Comparison of ENCODE assay signal across 10 cellular contexts in the genomic region with DNA sequence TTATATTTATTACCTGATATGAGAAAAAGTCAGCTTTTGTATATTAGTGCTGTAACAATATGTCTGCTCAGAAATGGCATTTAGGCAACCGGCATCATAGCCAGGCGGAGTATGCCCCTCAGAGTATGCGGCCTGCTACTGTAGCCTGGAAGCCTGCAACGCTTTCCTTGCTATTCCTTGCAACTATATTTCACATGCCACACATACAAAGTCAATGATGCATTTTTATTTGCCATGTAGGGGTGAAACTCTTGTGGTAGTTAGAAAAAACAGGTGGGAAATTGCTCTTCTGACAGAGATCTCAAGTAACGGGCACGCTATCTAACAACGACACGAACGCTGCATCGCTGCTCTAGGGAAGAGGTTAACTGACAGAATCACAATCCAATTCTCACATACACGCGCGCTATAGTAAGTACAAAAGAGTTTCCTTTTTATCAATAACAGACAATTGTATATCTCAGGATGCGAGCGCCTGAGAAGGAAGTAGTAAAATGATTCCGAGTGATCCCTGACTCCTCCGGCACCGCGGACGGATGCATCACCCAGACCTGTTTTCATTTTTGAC. TPM values are rescaled to one million over a fixed set of nuclear protein-coding genes. Genes with fewer than 3 reads are reported as not detected.
DNase-seq lines count a peak whose midpoint lies in the region; ATAC-seq and TF ChIP-seq lines count a peak whose summit lies in the region.
"Had no signal": no experiment of that assay in that cellular context is flagged by ENCODE, and none has a peak within 500 bp of the region (broad histone marks: within the 10 kb centered on the region; RNA-seq: fewer than 3 reads in every experiment).

No MANE protein-coding gene starts in this region.

- intact Hi-C loops in A673 (cut with micrococcal nuclease; ENCODE audit: unreplicated experiment) (no loop called here), colonic mucosa (cut with DNase I) (no loop called here), transverse colon (cut with DNase I; ENCODE audit: low total_unique reads) (no loop called here)

- BruUV-seq in A673 (replicated peaks; lab: Mats Ljungman, UMichigan), result no TSS peak

- DNase-seq in A673 (ENCODE audit: low spot score), result peak; percentile 61
- DNase-seq in DMS153 (lab: John Stamatoyannopoulos, UW), result peak; percentile 40
- peak; percentile 74 to 86 for DNase-seq in cardiac fibroblast (ENCODE audit: low read depth in 2 of 2)
- peak; percentile 84 for DNase-seq in myocyte (ENCODE audit: low read depth)
- no peak for DNase-seq in colonic mucosa
- DNase-seq in transverse colon, result no peak
- no peak for DNase-seq in stimulated activated CD4-positive, alpha-beta T cell treated with anti-CD3 and anti-CD28 coated beads, Interleukin-2, amount 100 ng/mL, for 24 hours
- DNase-seq: RPMI8226 had no signal

- H3K27ac ChIP-seq in A673 (ENCODE audit: low read depth, low read length, poor library complexity, severe bottlenecking) (no peak overlapping the region), colonic mucosa (no peak overlapping the region), transverse colon (no peak overlapping the region)

- ATAC-seq in HG02884 (IDR thresholded peaks at IDR 0.05; ENCODE audit: unreplicated experiment), result no peak

- POLR2A ChIA-PET in A673 (lab: Charles Lee; ENCODE audit: low non-redundant PET), result no interaction called here

- peak overlapping the region; percentile 0 for H3K4me3 ChIP-seq in A673 (ENCODE audit: low read depth, low read length, poor library complexity, severe bottlenecking)
- H3K4me3 ChIP-seq in cardiac fibroblast (replicated peaks in 1 of 2; ENCODE audit: low read depth in 2 of 2, low read length in 2 of 2), result peak overlapping the region; percentile 17 to 73
- H3K4me3 ChIP-seq in colonic mucosa, result no peak overlapping the region
- H3K4me3 ChIP-seq in transverse colon, result peak overlapping the region in 1 of 4 donors; percentile 24

- TF ChIP-seq EP300 in transverse colon (IDR thresholded peaks at IDR 0.05; ENCODE audit: low read depth), result no peak

- in situ Hi-C loops in transverse colon (cut with MboI; ENCODE audit: low pct_ligation_motif_present in 1 of 4, low pct_unique_long_range_greater_than_20kb in 1 of 4, low sequenced_read_pairs in 3 of 4), result no loop called here

- no peak for TF ChIP-seq POLR2A in transverse colon (IDR thresholded peaks at IDR 0.05)

- H3K36me3 ChIP-seq in A673 (ENCODE audit: insufficient read depth, low read length, poor library complexity, severe bottlenecking) (peaks cover 53% of the 10 kb centered on the region), colonic mucosa (no peaks in the 10 kb centered on the region), transverse colon (no peaks in the 10 kb centered on the region)

- 37% methylated on average over 20 of the region's 20 CpGs; no CpG with 5 or more reads in 1 of the 2 donors for WGBS in transverse colon (ENCODE audit: low coverage in 1 of 2), 2 donors

- peak; percentile 56 for TF ChIP-seq CTCF in A673 (conservative IDR thresholded peaks at IDR 0.05; ENCODE audit: low read depth, low read length)
- peak; percentile 64 for TF ChIP-seq CTCF in cardiac fibroblast (IDR thresholded peaks at IDR 0.05; ENCODE audit: low read depth, low read length)
- no peak for TF ChIP-seq CTCF in colonic mucosa (IDR thresholded peaks at IDR 0.05)
- no peak for TF ChIP-seq CTCF in transverse colon (IDR thresholded peaks at IDR 0.05)

- H3K9ac ChIP-seq in colonic mucosa (ENCODE audit: low read depth in 2 of 2, low read length in 2 of 2), result no peak overlapping the region

- CTCF ChIA-PET in A673 (lab: Charles Lee), result interaction anchor here (1.2 to 1.6 kb wide), 2 partner anchors 69 to 104 kb away, joined by 3 to 5 read pairs; no protein-coding TSS in a partner anchor

- H3K27me3 ChIP-seq in A673 (replicated peaks; ENCODE audit: insufficient read depth, low read depth, low read length, poor library complexity) (no peaks in the 10 kb centered on the region), colonic mucosa (peaks cover 79% of the 10 kb centered on the region), transverse colon (peaks cover 100% of the 10 kb centered on the region)

- H3K4me1 ChIP-seq in A673 (ENCODE audit: insufficient read depth, low read length, poor library complexity, severe bottlenecking) (peaks cover 69% of the 10 kb centered on the region), colonic mucosa (peaks cover 6% of the 10 kb centered on the region), transverse colon (peaks cover 0 to 25% (median 18%) of the 10 kb centered on the region in 4 donors)

- no peaks in the 10 kb centered on the region for H3K9me3 ChIP-seq in A673 (ENCODE audit: low read depth, low read length, poor library complexity, severe bottlenecking)
- no peaks in the 10 kb centered on the region for H3K9me3 ChIP-seq in colonic mucosa
- H3K9me3 ChIP-seq in transverse colon, result no peaks in the 10 kb centered on the region

RNA-seq across cellular contexts. Expression of a gene that starts 5.9 kb away (rescaled TPM):
- total RNA-seq in A673 (2021) (52.2 and 56.2 TPM in 2 replicates), myocyte (21.9 and 32.2 TPM in 2 replicates), colonic mucosa (under 1 TPM; 0.12 to 0.80 TPM), transverse colon (1 to 10 TPM in 2 of 4 donors, under 1 TPM in 2; 0.37 to 6.6 (median 1.0) TPM)
- 10.7 TPM for polyA plus RNA-seq in myocyte (2012)
- total RNA-seq: activated T-helper 2 cell treated with anti-CD3 and anti-CD28 coated beads, Interferon-gamma antibody, Interleukin-2, Interleukin-4, amounts not matched to agents 10 μg/mL and 5 μg/mL and 100 μg/mL, durations not matched to agents 14 hours and 24 hours and 36 hours had no signal

Comparison
In these comparisons a context has a peak if more than half of its experiments do, and no peak if none do; other contexts are left out.
1. DNase-seq: peak in A673 (single experiment), DMS153 (single experiment), cardiac fibroblast (2 of 2) and myocyte (single experiment); none in colonic mucosa (single experiment), transverse colon (single experiment) and stimulated activated CD4-positive, alpha-beta T cell treated with anti-CD3 and anti-CD28 coated beads, Interleukin-2, amount 100 ng/mL, for 24 hours (0 of 2).
2. CTCF ChIP-seq: peak in A673 (single experiment) and cardiac fibroblast (single experiment); none in colonic mucosa (single experiment) and transverse colon (0 of 5).